ENCODE assay signal across 15 cellular contexts in genomic region chr14:65044596-65044959, GRCh38. TPM values are rescaled to one million over a fixed set of nuclear protein-coding genes. Genes with fewer than 3 reads are reported as not detected.
DNase-seq lines count a peak whose midpoint lies in the region; ATAC-seq and TF ChIP-seq lines count a peak whose summit lies in the region.
"Had no signal": no experiment of that assay in that cellular context is flagged by ENCODE, and none has a peak within 500 bp of the region (broad histone marks: within the 10 kb centered on the region; RNA-seq: fewer than 3 reads in every experiment).

No MANE protein-coding gene starts in this region.

- peaks cover 0 to 66% (median 8%) of the 10 kb centered on the region in 6 donors for H3K36me3 ChIP-seq in spleen

- H3K27me3 Mint-ChIP-seq in activated T-cell treated with anti-CD3 and anti-CD28 coated beads, Interleukin-2, amount 50 U/mL, for 24 hours, result no peaks in the 10 kb centered on the region
- H3K27me3 Mint-ChIP-seq: activated CD4-positive, alpha-beta T cell treated with anti-CD3 and anti-CD28 coated beads, Interleukin-2, amount 10 ng/mL, durations not matched to agents 24 days and 14 days; type B pancreatic cell had no signal

- no peak overlapping the region for H3K27ac ChIP-seq in right cardiac atrium (ENCODE audit: low read length)
- H3K27ac ChIP-seq in spleen, result peak overlapping the region in 7 of 8 donors; percentile 15 to 91 (median 71)
- H3K27ac ChIP-seq: A549, cardiac muscle cell had no signal

- H3K9me3 Mint-ChIP-seq in activated T-cell treated with anti-CD3 and anti-CD28 coated beads, Interleukin-2, amount 50 U/mL, for 24 hours, result no peaks in the 10 kb centered on the region
- H3K9me3 Mint-ChIP-seq: activated CD4-positive, alpha-beta T cell treated with anti-CD3 and anti-CD28 coated beads, Interleukin-2, amount 10 ng/mL, durations not matched to agents 24 days and 14 days; type B pancreatic cell had no signal

- ATAC-seq in right cardiac atrium, result peak; percentile 22 to 39
- ATAC-seq in HG03280 (IDR thresholded peaks at IDR 0.05; ENCODE audit: unreplicated experiment), result no peak
- no peak for ATAC-seq in GM18519 (IDR thresholded peaks at IDR 0.05; ENCODE audit: low FRiP score, unreplicated experiment)
- ATAC-seq: A549 had no signal

- no peaks in the 10 kb centered on the region for H3K27me3 ChIP-seq in right cardiac atrium (ENCODE audit: control insufficient read depth, insufficient read depth)
- no peaks in the 10 kb centered on the region for H3K27me3 ChIP-seq in spleen (replicated peaks in 1 of 7)
- H3K27me3 ChIP-seq: cardiac muscle cell had no signal

- 79% methylated on average over 9 of the region's 9 CpGs for WGBS in right cardiac atrium
- 43 to 64% (median 46%) methylated on average over 9 of the region's 9 CpGs for whole genome bisulfite sequencing in spleen, 5 donors

- peaks cover 62% of the 10 kb centered on the region for H3K36me3 Mint-ChIP-seq in activated T-cell treated with anti-CD3 and anti-CD28 coated beads, Interleukin-2, amount 50 U/mL, for 24 hours (ENCODE audit: low read depth)

- no peak overlapping the region for H3K4me3 Mint-ChIP-seq in activated T-cell treated with anti-CD3 and anti-CD28 coated beads, Interleukin-2, amount 50 U/mL, for 24 hours
- H3K4me3 Mint-ChIP-seq: activated CD4-positive, alpha-beta T cell treated with anti-CD3 and anti-CD28 coated beads, Interleukin-2, amount 10 ng/mL, durations not matched to agents 24 days and 14 days; type B pancreatic cell had no signal

- H3K4me1 ChIP-seq in right cardiac atrium (ENCODE audit: control insufficient read depth, insufficient read depth, low read length), result peaks cover 2% of the 10 kb centered on the region
- H3K4me1 ChIP-seq in spleen, result peaks cover 0 to 47% (median 18%) of the 10 kb centered on the region in 6 donors
- H3K4me1 ChIP-seq: A549 had no signal

- intact Hi-C loops in right cardiac atrium (cut with DNase I) (no loop called here), spleen (cut with DNase I; ENCODE audit: low total_unique reads) (no loop called here)

- peaks cover 6% of the 10 kb centered on the region for H3K4me1 Mint-ChIP-seq in activated T-cell treated with anti-CD3 and anti-CD28 coated beads, Interleukin-2, amount 50 U/mL, for 24 hours (ENCODE audit: low read depth)

- H3K4me3 ChIP-seq in right cardiac atrium (ENCODE audit: low read length) (no peak overlapping the region), spleen (peak overlapping the region in 1 of 8 donors; percentile 29)
- H3K4me3 ChIP-seq: A549, cardiac muscle cell had no signal

- TF ChIP-seq POLR2A in spleen (IDR thresholded peaks at IDR 0.05), result no peak

- peak overlapping the region; percentile 48 for H3K27ac Mint-ChIP-seq in activated T-cell treated with anti-CD3 and anti-CD28 coated beads, Interleukin-2, amount 50 U/mL, for 24 hours
- H3K27ac Mint-ChIP-seq: activated CD4-positive, alpha-beta T cell treated with anti-CD3 and anti-CD28 coated beads, Interleukin-2, amount 10 ng/mL, durations not matched to agents 24 days and 14 days; type B pancreatic cell had no signal

- H3K9me3 ChIP-seq in right cardiac atrium (ENCODE audit: control insufficient read depth, low read length) (no peaks in the 10 kb centered on the region), spleen (no peaks in the 10 kb centered on the region)
- H3K9me3 ChIP-seq: A549 had no signal

- no peak for DNase-seq in activated T-cell treated with anti-CD3 and anti-CD28 coated beads, Interleukin-2, amount 50 U/mL, for 24 hours
- DNase-seq in activated T-cell treated with anti-CD3 and anti-CD28 coated beads, Interleukin-2, amount 50 U/mL, for 48 hours, result no peak
- DNase-seq in SIG-M5 treated with dmso at 0.1 percent for 504 hours (lab: John Stamatoyannopoulos, UW; ENCODE audit: unreplicated experiment), result peak; percentile 96
- DNase-seq in right cardiac atrium, result peak in 2 of 3 donors; percentile 58 to 66
- DNase-seq in spleen, result peak; percentile 85
- no peak for DNase-seq in occipital lobe (lab: John Stamatoyannopoulos, UW)
- DNase-seq: activated CD4-positive, alpha-beta T cell treated with anti-CD3 and anti-CD28 coated beads, Interleukin-2, amount 10 ng/mL, durations not matched to agents 24 days and 14 days; activated effector memory CD4-positive, alpha-beta T cell treated with anti-CD3 and anti-CD28 coated beads, Interleukin-2, amount 50 U/mL, for 16 hours; NK-92 treated with Interleukin-12 subunit alpha and Interleukin-12 subunit beta, amount 100 ng/mL, for 24 hours; stimulated activated CD4-positive, alpha-beta T cell treated with anti-CD3 and anti-CD28 coated beads, Interleukin-15, amount 100 ng/mL, for 24 hours had no signal

- no peak for TF ChIP-seq CTCF in spleen (IDR thresholded peaks at IDR 0.05 in 8 of 11, conservative IDR thresholded peaks at IDR 0.05 in 3 of 11)

RNA-seq across cellular contexts. Expression of gene MAX, which starts 57.7 kb away (rescaled TPM):
- total RNA-seq in right cardiac atrium, result 100 to 1,000 TPM in 3 of 4 donors, 10 to 100 TPM in 1; 93.6 to 117 (median 115) TPM
- 56.3 TPM for polyA plus RNA-seq in right cardiac atrium
- 100 to 1,000 TPM; 100 to 162 (median 143) TPM for total RNA-seq in spleen
- 10 to 100 TPM; 58.7 to 79.6 (median 70.6) TPM for polyA plus RNA-seq in spleen
- 55.4 TPM for total RNA-seq in occipital lobe

RNA-seq across cellular contexts. Expression of gene FNTB, which starts 57.9 kb away (rescaled TPM):
- total RNA-seq in right cardiac atrium (10 to 100 TPM; 10.6 to 20.7 (median 15.3) TPM), spleen (10 to 100 TPM in 5 of 7 donors, 1 to 10 TPM in 2; 9.5 to 17.0 (median 11.9) TPM), occipital lobe (6.2 TPM)
- polyA plus RNA-seq in right cardiac atrium (14.9 TPM), spleen (1 to 10 TPM; 4.7 to 4.9 (median 4.9) TPM)

Comparison
In these comparisons a context has a peak if more than half of its experiments do, and no peak if none do; other contexts are left out.
1. DNase-seq: peak in SIG-M5 treated with dmso at 0.1 percent for 504 hours (single experiment), right cardiac atrium (2 of 3) and spleen (single experiment); none in activated T-cell treated with anti-CD3 and anti-CD28 coated beads, Interleukin-2, amount 50 U/mL, for 24 hours (single experiment), activated T-cell treated with anti-CD3 and anti-CD28 coated beads, Interleukin-2, amount 50 U/mL, for 48 hours (0 of 2) and occipital lobe (single experiment).
2. ATAC-seq: peak in right cardiac atrium (2 of 2); none in HG03280 (single experiment) and GM18519 (single experiment).